In genomic region chrX:43878902-43879526, GRCh38 we compare ENCODE assay signal across 26 cellular contexts. TPM values are rescaled to one million over a fixed set of nuclear protein-coding genes. Genes with fewer than 3 reads are reported as not detected.
DNase-seq lines count a peak whose midpoint lies in the region; ATAC-seq and TF ChIP-seq lines count a peak whose summit lies in the region.
"Had no signal": no experiment of that assay in that cellular context is flagged by ENCODE, and none has a peak within 500 bp of the region (broad histone marks: within the 10 kb centered on the region; RNA-seq: fewer than 3 reads in every experiment).

No MANE protein-coding gene starts in this region.

- intact Hi-C loops in left cardiac atrium (cut with DNase I) = no loop called here
- intact Hi-C loops in uterus (cut with DNase I; ENCODE audit: low total_unique reads) = no loop called here
- intact Hi-C loops in posterior cingulate gyrus (cut with DNase I) = no loop called here

- ATAC-seq in left cardiac atrium (peak; percentile 25 to 41), omental fat pad (ENCODE audit: low FRiP score) (peak; percentile 33), HG02588 (IDR thresholded peaks at IDR 0.05; ENCODE audit: unreplicated experiment) (no peak)
- ATAC-seq: stimulated activated memory B cell treated with anti-CD40 and anti-IgM and Interleukin-4, amounts not matched to agents 10 μg/mL and 1 μg/mL and 100 μg/mL, for 72 hours had no signal

- H3K4me1 ChIP-seq in right atrium auricular region = peaks cover 0 to 9% of the 10 kb centered on the region in 2 donors
- no peaks in the 10 kb centered on the region for H3K4me1 ChIP-seq in uterus
- H3K4me1 ChIP-seq: colonic mucosa, HAP-1, Peyer's patch, SJCRH30, vagina had no signal

- H3K4me3 ChIP-seq in right atrium auricular region (no peak overlapping the region), uterus (peak overlapping the region in 1 of 2 donors; percentile 57)
- H3K4me3 ChIP-seq: colonic mucosa, HAP-1, SJCRH30, vagina had no signal

- H3K27me3 ChIP-seq in right atrium auricular region (no peaks in the 10 kb centered on the region), uterus (no peaks in the 10 kb centered on the region)
- H3K27me3 ChIP-seq: colonic mucosa, Peyer's patch, SJCRH30, vagina had no signal

- TF ChIP-seq POLR2A in uterus (IDR thresholded peaks at IDR 0.05) = no peak

- no peaks in the 10 kb centered on the region for H3K9me3 ChIP-seq in right atrium auricular region
- H3K9me3 ChIP-seq in uterus = no peaks in the 10 kb centered on the region
- H3K9me3 ChIP-seq: colonic mucosa, HAP-1, Peyer's patch, SJCRH30, vagina had no signal

- in situ Hi-C loops in KBM-7 (cut with MboI; ENCODE audit: low pct_unique_long_range_greater_than_20kb, low sequenced_read_pairs) = loop anchor here (25.0 kb wide), 1 partner anchor 92 kb away; no protein-coding TSS in a partner anchor

- H3K36me3 ChIP-seq in right atrium auricular region (no peaks in the 10 kb centered on the region), uterus (no peaks in the 10 kb centered on the region)
- H3K36me3 ChIP-seq: colonic mucosa, HAP-1, Peyer's patch, SJCRH30, vagina, WERI-Rb-1 had no signal

- H3K27ac ChIP-seq in right atrium auricular region (no peak overlapping the region), uterus (peak overlapping the region; percentile 57 to 84)
- H3K27ac ChIP-seq: colonic mucosa, SJCRH30, vagina, WERI-Rb-1 had no signal

- DNase-seq in left cardiac atrium (no peak), right atrium auricular region (ENCODE audit: low spot score) (no peak), kidney tubule cell (ENCODE audit: low spot score) (peak; percentile 22), omental fat pad (ENCODE audit: low spot score) (no peak), uterus (peak; percentile 51 to 55), KBM-7 (no peak), posterior cingulate gyrus (no peak)
- DNase-seq: activated CD4-positive, alpha-beta T cell treated with anti-CD3 and anti-CD28 coated beads for 48 hours; activated CD8-positive, alpha-beta memory T cell treated with anti-CD3 and anti-CD28 coated beads for 24 hours; activated T-cell treated with anti-CD3 and anti-CD28 coated beads for 4 hours; anterior cingulate cortex; CD4-positive, alpha-beta T cell; colonic mucosa; effector CD8-positive, alpha-beta T cell; islet precursor cell; NCI-H2107; Peyer's patch; SJCRH30; T-helper 9 cell; WERI-Rb-1 had no signal

- TF ChIP-seq CTCF in right atrium auricular region (IDR thresholded peaks at IDR 0.05) (no peak), omental fat pad (IDR thresholded peaks at IDR 0.05) (no peak), uterus (IDR thresholded peaks at IDR 0.05) (no peak)

RNA-seq across cellular contexts. Expression of gene MAOB, which starts 3.2 kb away (rescaled TPM):
- total RNA-seq in left cardiac atrium (10 to 100 TPM; 69.7 to 98.1 TPM), right atrium auricular region (10 to 100 TPM; 21.0 to 64.3 TPM), omental fat pad (10 to 100 TPM; 15.8 to 93.2 (median 52.3) TPM), uterus (100 to 1,000 TPM in 1 of 4 donors, 10 to 100 TPM in 3; 32.9 to 131 (median 58.2) TPM)
- total RNA-seq: A172; CD4-positive, alpha-beta T cell; myocyte; SJCRH30 had no signal

Comparison
In these comparisons a context has a peak if more than half of its experiments do, and no peak if none do; other contexts are left out.
1. DNase-seq: peak in kidney tubule cell (single experiment) and uterus (2 of 2); none in left cardiac atrium (single experiment), right atrium auricular region (single experiment), omental fat pad (single experiment), KBM-7 (single experiment) and posterior cingulate gyrus (0 of 10).
2. H3K27ac ChIP-seq: peak in uterus (2 of 2); none in right atrium auricular region (0 of 2).